ENCODE assay signal across 13 cellular contexts in the genomic region with DNA sequence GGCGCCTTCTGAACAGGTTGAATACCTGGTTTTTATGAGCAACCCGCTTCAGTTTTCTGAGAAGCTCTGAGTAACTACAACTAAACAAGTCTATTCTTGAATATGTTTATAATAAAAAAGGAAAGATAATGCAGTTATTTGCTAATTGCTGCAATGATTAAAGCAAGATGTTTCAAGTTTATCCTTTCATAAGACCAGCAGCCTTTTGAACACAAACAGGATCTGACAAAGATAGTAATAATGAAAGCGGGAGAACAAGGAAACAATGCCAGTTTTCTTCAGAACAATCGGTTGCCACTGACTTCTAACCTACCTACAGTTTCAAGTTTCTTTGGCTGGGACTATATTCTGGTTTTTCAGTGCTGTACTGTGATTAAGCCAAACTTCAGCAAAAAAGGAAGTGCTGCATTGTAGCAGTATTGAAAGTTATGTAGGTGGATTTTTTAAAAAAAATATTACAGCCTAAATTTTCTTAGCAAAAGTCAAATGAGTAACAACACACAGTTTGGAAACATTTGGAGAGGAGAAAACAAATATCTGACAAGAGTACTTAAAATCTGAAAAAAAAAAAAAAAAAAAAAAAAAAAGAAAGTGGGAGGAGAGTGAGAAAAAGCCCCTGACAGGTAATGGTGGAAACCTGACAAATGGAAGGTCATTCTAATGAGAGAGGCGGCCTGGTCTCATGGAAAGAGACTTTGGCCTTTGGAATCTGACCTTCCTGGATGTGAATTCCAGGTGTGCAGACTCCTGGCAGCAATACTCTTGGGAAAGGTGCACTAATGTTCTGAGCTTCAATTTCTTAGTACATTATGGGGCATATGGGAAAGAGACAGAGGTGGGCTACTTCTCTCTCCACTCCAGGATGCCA. TPM values are rescaled to one million over a fixed set of nuclear protein-coding genes. Genes with fewer than 3 reads are reported as not detected.
A peak's percentile ranks its signal among the peaks of the same experiment; 100 is the strongest.
DNase-seq lines count a peak whose midpoint lies in the region; ATAC-seq and TF ChIP-seq lines count a peak whose summit lies in the region.
"Had no signal": no experiment of that assay in that cellular context is flagged by ENCODE, and none has a peak within 500 bp of the region (broad histone marks: within the 10 kb centered on the region; RNA-seq: fewer than 3 reads in every experiment).

No MANE protein-coding gene starts in this region.

- H3K27ac ChIP-seq in ACC112 (ENCODE audit: low read depth, low read length) (peak overlapping the region; percentile 88), left lung (peak overlapping the region; percentile 73 to 75)
- no peak overlapping the region for H3K27ac ChIP-seq in CD4-positive, alpha-beta memory T cell (ENCODE audit: low read depth, low read length)
- H3K27ac ChIP-seq: PC-9 had no signal

- H3K36me3 Mint-ChIP-seq in CD4-positive, alpha-beta memory T cell: no peaks in the 10 kb centered on the region

- peak overlapping the region; percentile 79 for H3K9ac ChIP-seq in adipocyte (ENCODE audit: low read length)

- peaks cover 0 to 2% (median 0%) of the 10 kb centered on the region in 8 donors for H3K9me3 Mint-ChIP-seq in CD4-positive, alpha-beta memory T cell

- H3K4me1 Mint-ChIP-seq in CD4-positive, alpha-beta memory T cell: peaks cover 0 to 6% (median 0%) of the 10 kb centered on the region in 4 donors

- CTCF ChIA-PET in CD4-positive, alpha-beta memory T cell (lab: Charles Lee; ENCODE audit: partially characterized antibody): no interaction called here

- H3K4me3 Mint-ChIP-seq in CD4-positive, alpha-beta memory T cell: no peak overlapping the region

- H3K36me3 ChIP-seq in ACC112 (ENCODE audit: insufficient read depth, low read length): no peaks in the 10 kb centered on the region
- H3K36me3 ChIP-seq in adipocyte (ENCODE audit: control insufficient read depth, insufficient read depth, low read length, severe bottlenecking): no peaks in the 10 kb centered on the region
- H3K36me3 ChIP-seq in left lung: no peaks in the 10 kb centered on the region
- H3K36me3 ChIP-seq in CD4-positive, alpha-beta memory T cell (ENCODE audit: insufficient read depth, low read length): no peaks in the 10 kb centered on the region
- H3K36me3 ChIP-seq: BE2C had no signal

- H3K9me3 ChIP-seq in adipocyte (ENCODE audit: control insufficient read depth, low read length) (no peaks in the 10 kb centered on the region), left lung (no peaks in the 10 kb centered on the region)
- H3K9me3 ChIP-seq in CD4-positive, alpha-beta memory T cell (ENCODE audit: control insufficient read depth in 1 of 2, low read length in 2 of 2): no peaks in the 10 kb centered on the region
- H3K9me3 ChIP-seq: BE2C had no signal

- POLR2A ChIA-PET in CD4-positive, alpha-beta memory T cell (lab: Charles Lee; ENCODE audit: partially characterized antibody): no interaction called here

- peak; percentile 39 for ATAC-seq in GM19372 (IDR thresholded peaks at IDR 0.05; ENCODE audit: low read depth, unreplicated experiment)
- ATAC-seq in left lung: peak; percentile 11

- H3K79me2 ChIP-seq in ACC112 (ENCODE audit: control insufficient read depth, insufficient read depth, low read length, unreplicated experiment): no peaks in the 10 kb centered on the region

- H3K27ac Mint-ChIP-seq in CD4-positive, alpha-beta memory T cell: no peak overlapping the region

- H3K27me3 Mint-ChIP-seq in CD4-positive, alpha-beta memory T cell: peaks cover 0 to 4% of the 10 kb centered on the region in 2 donors

- TF ChIP-seq CTCF in left lung (IDR thresholded peaks at IDR 0.05): no peak

- intact Hi-C loops in left lung (cut with DNase I) (no loop called here), head of caudate nucleus (cut with DNase I) (no loop called here)
- intact Hi-C loops in CD4-positive, alpha-beta memory T cell (cut with micrococcal nuclease): no loop called here

- no peak overlapping the region for H2AFZ ChIP-seq in ACC112 (ENCODE audit: low read length, unreplicated experiment)
- H2AFZ ChIP-seq: PC-9 had no signal

- H3K4me3 ChIP-seq in ACC112 (ENCODE audit: low read depth, low read length) (no peak overlapping the region), adipocyte (ENCODE audit: low read length) (peak overlapping the region; percentile 20), left lung (no peak overlapping the region)
- H3K4me3 ChIP-seq in CD4-positive, alpha-beta memory T cell (ENCODE audit: low read length in 2 of 2): no peak overlapping the region
- H3K4me3 ChIP-seq: PC-9 had no signal

- peaks cover 49% of the 10 kb centered on the region for H3K4me1 ChIP-seq in ACC112 (ENCODE audit: control insufficient read depth, insufficient read depth, low read length, unreplicated experiment)
- H3K4me1 ChIP-seq in adipocyte (ENCODE audit: control insufficient read depth, insufficient read depth, low read length): peaks cover 70% of the 10 kb centered on the region
- peaks cover 45 to 91% of the 10 kb centered on the region in 2 donors for H3K4me1 ChIP-seq in left lung
- no peaks in the 10 kb centered on the region for H3K4me1 ChIP-seq in CD4-positive, alpha-beta memory T cell (ENCODE audit: insufficient read depth, low read length)
- H3K4me1 ChIP-seq: BE2C had no signal

- DNase-seq in adipocyte (ENCODE audit: low read depth) (peak; percentile 12), left lung (no peak), head of caudate nucleus (no peak), NCI-H345 (lab: John Stamatoyannopoulos, UW) (no peak)
- no peak for DNase-seq in CD4-positive, alpha-beta memory T cell
- no peak for DNase-seq in activated CD4-positive, CD25-positive, alpha-beta regulatory T cell treated with anti-CD3 and anti-CD28 coated beads, Interleukin-2, amount 50 U/mL, for 72 hours
- DNase-seq: BE2C, GOT3, NCI-H1092 treated with DMSO at 0.1 percent for 48 hours, PC-9, posterior cingulate gyrus had no signal

- H3K27me3 ChIP-seq in ACC112 (ENCODE audit: insufficient read depth, low read length): no peaks in the 10 kb centered on the region
- H3K27me3 ChIP-seq in adipocyte (replicated peaks; ENCODE audit: control insufficient read depth, insufficient read depth, low read length): no peaks in the 10 kb centered on the region
- no peaks in the 10 kb centered on the region for H3K27me3 ChIP-seq in left lung
- no peaks in the 10 kb centered on the region for H3K27me3 ChIP-seq in CD4-positive, alpha-beta memory T cell (ENCODE audit: insufficient read depth, low read length)
- H3K27me3 ChIP-seq: BE2C had no signal

RNA-seq across cellular contexts. Expression of a gene that starts 11.4 kb away (rescaled TPM):
- total RNA-seq in left lung: 100 to 1,000 TPM in 1 of 2 donors, 10 to 100 TPM in 1; 87.3 to 103 TPM
- 1 to 10 TPM in 1 of 2 experiments, under 1 TPM in 1; 0.17 to 1.1 TPM for total RNA-seq in CD4-positive, alpha-beta memory T cell
- under 1 TPM; 0.47 to 0.55 TPM for polyA plus RNA-seq in CD4-positive, alpha-beta memory T cell
- total RNA-seq: PC-9 had no signal

Comparison
In these comparisons a context has a peak if more than half of its experiments do, and no peak if none do; other contexts are left out.
1. RNA of a gene that starts 11.4 kb away (total RNA-seq): 87.3 to 103 TPM in left lung; 0.17 to 1.1 TPM in CD4-positive, alpha-beta memory T cell; every median in the first group is over 10 times any median in the second.